ENCODE assay signal across 8 cellular contexts in the genomic region with DNA sequence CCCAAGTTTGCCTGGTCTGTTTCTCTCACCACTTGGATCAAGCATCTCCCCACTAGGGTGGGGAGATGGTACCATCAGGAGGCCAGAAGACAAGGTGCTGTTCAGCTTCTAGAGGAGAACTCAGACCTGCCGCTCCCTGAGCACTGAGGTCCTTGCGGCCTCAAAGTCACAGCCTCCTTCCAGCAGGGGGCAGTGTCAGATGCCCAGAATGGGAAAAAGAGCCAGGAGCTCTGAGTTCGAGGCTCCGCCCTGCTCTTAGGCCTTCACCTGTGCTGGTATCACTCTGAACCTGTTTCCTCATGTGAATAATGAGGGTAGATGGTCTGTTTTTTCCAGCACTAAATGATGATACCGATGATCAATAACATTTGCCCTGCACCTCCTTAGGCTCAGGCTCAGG.
A peak's percentile ranks its signal among the peaks of the same experiment; 100 is the strongest.
DNase-seq lines count a peak whose midpoint lies in the region; ATAC-seq and TF ChIP-seq lines count a peak whose summit lies in the region.
"Had no signal": no experiment of that assay in that cellular context is flagged by ENCODE, and none has a peak within 500 bp of the region (broad histone marks: within the 10 kb centered on the region; RNA-seq: fewer than 3 reads in every experiment).

No MANE protein-coding gene starts in this region.

- H3K36me3 ChIP-seq in PC-9 (ENCODE audit: low read depth) (peaks cover 29% of the 10 kb centered on the region; the same call in 1 of the 2 replicates), thyroid gland (no peaks in the 10 kb centered on the region), gastrocnemius medialis (no peaks in the 10 kb centered on the region)

- TF ChIP-seq POLR2A in thyroid gland (IDR thresholded peaks at IDR 0.05) (no peak), gastrocnemius medialis (IDR thresholded peaks at IDR 0.05) (no peak)

- in situ Hi-C loops in GM13976 (cut with MboI; ENCODE audit: low sequenced_read_pairs, unreplicated experiment) (no loop called here), gastrocnemius medialis (cut with MboI; ENCODE audit: low sequenced_read_pairs in 4 of 4) (no loop called here)

- intact Hi-C loops in PC-9 (cut with micrococcal nuclease; ENCODE audit: unreplicated experiment), result no loop called here
- intact Hi-C loops in thyroid gland (cut with DNase I), result no loop called here
- intact Hi-C loops in gastrocnemius medialis (cut with DNase I; ENCODE audit: low total_unique reads), result no loop called here

- CTCF ChIA-PET in PC-9 (lab: Charles Lee), result no interaction called here

- peaks cover 5% of the 10 kb centered on the region for H3K9me3 Mint-ChIP-seq in chondrocyte (ENCODE audit: low read depth)

- H3K9me2 ChIP-seq in PC-9 (ENCODE audit: insufficient read depth), result 0 out of 2 replicates have a peak, but pooled peaks cover 6% of the 10 kb centered on the region

- no peaks in the 10 kb centered on the region for H3K27me3 ChIP-seq in PC-9 (ENCODE audit: insufficient read depth, low read depth)
- H3K27me3 ChIP-seq in thyroid gland, result no peaks in the 10 kb centered on the region
- no peaks in the 10 kb centered on the region for H3K27me3 ChIP-seq in gastrocnemius medialis

- H3K4me3 ChIP-seq in PC-9 (no peak overlapping the region), thyroid gland (replicated peaks in 1 of 3) (no peak overlapping the region), gastrocnemius medialis (no peak overlapping the region)

- H3K27me3 Mint-ChIP-seq in chondrocyte (ENCODE audit: low read depth), result peaks cover 39% of the 10 kb centered on the region

- no TSS peak for BruUV-seq in PC-9 (replicated peaks; lab: Mats Ljungman, UMichigan)

- no peak overlapping the region for H2AFZ ChIP-seq in PC-9

- peak; percentile 39 for TF ChIP-seq CTCF in GM13976 (IDR thresholded peaks at IDR 0.05; ENCODE audit: borderline replicate concordance, control extremely low read depth, extremely low read depth, insufficient read depth, missing control alignments)
- TF ChIP-seq CTCF in PC-9 (conservative IDR thresholded peaks at IDR 0.05), result peak; percentile 65
- TF ChIP-seq CTCF in chondrocyte (IDR thresholded peaks at IDR 0.05), result peak; percentile 57
- TF ChIP-seq CTCF in thyroid gland (IDR thresholded peaks at IDR 0.05), result no peak
- TF ChIP-seq CTCF in gastrocnemius medialis (IDR thresholded peaks at IDR 0.05 in 4 of 5, conservative IDR thresholded peaks at IDR 0.05 in 1 of 5), result no peak

- WGBS in thyroid gland, 2 donors, result 94 to 96% methylated on average over 3 to 5 of the region's 5 CpGs

- H3K9me3 ChIP-seq in PC-9 (ENCODE audit: insufficient read depth, low read depth) (no peaks in the 10 kb centered on the region), thyroid gland (no peaks in the 10 kb centered on the region), gastrocnemius medialis (no peaks in the 10 kb centered on the region)

- H3K4me1 ChIP-seq in PC-9 (replicated peaks; ENCODE audit: insufficient read depth) (no peaks in the 10 kb centered on the region), thyroid gland (no peaks in the 10 kb centered on the region), gastrocnemius medialis (no peaks in the 10 kb centered on the region)

- H3K4me3 Mint-ChIP-seq in chondrocyte (ENCODE audit: unreplicated experiment), result no peak overlapping the region

- POLR2A ChIA-PET in PC-9 (lab: Charles Lee; ENCODE audit: unreplicated experiment), result no interaction called here

- H3K27ac ChIP-seq in PC-9 (0 out of 2 replicates have a peak overlapping the region, but pooled peaks have one; percentile 10), thyroid gland (no peak overlapping the region), gastrocnemius medialis (no peak overlapping the region)

- ATAC-seq in gastrocnemius medialis, result no peak
- ATAC-seq: right cardiac atrium had no signal

- no peaks in the 10 kb centered on the region for H4K20me1 ChIP-seq in PC-9 (ENCODE audit: insufficient read depth)

- H3K4me2 ChIP-seq in PC-9, result no peak overlapping the region

- DNase-seq in GM13976 (ENCODE audit: low spot score), result no peak
- DNase-seq in PC-9, result no peak
- DNase-seq in chondrocyte (ENCODE audit: low spot score), result no peak
- peak; percentile 38 to 51 for DNase-seq in stimulated activated CD4-positive, alpha-beta T cell treated with anti-CD3 and anti-CD28 coated beads, Interleukin-15, amount 100 ng/mL, for 48 hours (ENCODE audit: low read depth in 2 of 2)
- DNase-seq in thyroid gland, result no peak
- DNase-seq in Kasumi-1 (lab: John Stamatoyannopoulos, UW), result no peak
- no peak for DNase-seq in gastrocnemius medialis
- DNase-seq: right cardiac atrium had no signal

- no peaks in the 10 kb centered on the region for H3K4me1 Mint-ChIP-seq in chondrocyte (ENCODE audit: low read depth)

- no peaks in the 10 kb centered on the region for H3K36me3 Mint-ChIP-seq in chondrocyte (ENCODE audit: low read depth)

- no peak overlapping the region for H3K27ac Mint-ChIP-seq in chondrocyte (ENCODE audit: unreplicated experiment)

- H3K79me2 ChIP-seq in PC-9 (ENCODE audit: low read depth), result peaks cover 20% of the 10 kb centered on the region; the same call in 1 of the 2 replicates

- peaks cover 16% of the 10 kb centered on the region; the same call in 1 of the 2 replicates for H3F3A ChIP-seq in PC-9 (ENCODE audit: insufficient read depth, low read depth)

Comparison
In these comparisons a context has a peak if more than half of its experiments do, and no peak if none do; other contexts are left out.
1. DNase-seq: peak in stimulated activated CD4-positive, alpha-beta T cell treated with anti-CD3 and anti-CD28 coated beads, Interleukin-15, amount 100 ng/mL, for 48 hours (2 of 2); none in GM13976 (single experiment), PC-9 (0 of 2), chondrocyte (single experiment), thyroid gland (0 of 2), Kasumi-1 (0 of 2) and gastrocnemius medialis (0 of 2).
2. CTCF ChIP-seq: peak in GM13976 (single experiment), PC-9 (single experiment) and chondrocyte (single experiment); none in thyroid gland (0 of 6) and gastrocnemius medialis (0 of 5).